Comparison of ENCODE assay signal across 2 cellular contexts in the genomic region with DNA sequence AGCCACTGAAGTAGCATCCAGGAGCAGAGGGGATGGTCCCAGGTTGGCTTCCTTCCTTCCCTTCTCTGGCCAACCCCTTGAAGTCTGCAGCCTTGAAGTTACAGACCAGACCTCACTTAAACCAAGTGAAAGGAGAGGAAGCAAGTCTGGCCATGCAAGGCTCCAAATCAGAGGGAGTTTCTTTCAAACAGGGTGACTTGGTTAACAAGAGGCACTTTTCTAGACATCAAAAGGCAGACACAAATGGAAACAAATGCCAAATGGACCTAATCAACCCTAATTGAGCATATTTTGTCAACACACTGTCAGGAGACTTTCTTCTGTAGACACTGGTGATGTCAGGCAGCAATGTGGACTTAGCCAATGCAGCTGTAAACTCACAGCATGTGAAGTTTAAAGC.
TF ChIP-seq lines count a peak whose summit lies in the region.

No MANE protein-coding gene starts in this region.

TF ChIP-seq in SK-N-SH, 30 proteins besides CTCF, POLR2A, EP300 and RAD21 (continued from another document):
- TF ChIP-seq, protein P1, sequence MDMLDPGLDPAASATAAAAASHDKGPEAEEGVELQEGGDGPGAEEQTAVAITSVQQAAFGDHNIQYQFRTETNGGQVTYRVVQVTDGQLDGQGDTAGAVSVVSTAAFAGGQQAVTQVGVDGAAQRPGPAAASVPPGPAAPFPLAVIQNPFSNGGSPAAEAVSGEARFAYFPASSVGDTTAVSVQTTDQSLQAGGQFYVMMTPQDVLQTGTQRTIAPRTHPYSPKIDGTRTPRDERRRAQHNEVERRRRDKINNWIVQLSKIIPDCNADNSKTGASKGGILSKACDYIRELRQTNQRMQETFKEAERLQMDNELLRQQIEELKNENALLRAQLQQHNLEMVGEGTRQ (IDR thresholded peaks at IDR 0.05; ENCODE audit: borderline replicate concordance, low read depth, low read length): no peak
- TF ChIP-seq YY1 (IDR thresholded peaks at IDR 0.05; ENCODE audit: low read depth): no peak
- no peak for TF ChIP-seq GATA2 (CRISPR knock-in tag; IDR thresholded peaks at IDR 0.05)
- TF ChIP-seq, protein P2, sequence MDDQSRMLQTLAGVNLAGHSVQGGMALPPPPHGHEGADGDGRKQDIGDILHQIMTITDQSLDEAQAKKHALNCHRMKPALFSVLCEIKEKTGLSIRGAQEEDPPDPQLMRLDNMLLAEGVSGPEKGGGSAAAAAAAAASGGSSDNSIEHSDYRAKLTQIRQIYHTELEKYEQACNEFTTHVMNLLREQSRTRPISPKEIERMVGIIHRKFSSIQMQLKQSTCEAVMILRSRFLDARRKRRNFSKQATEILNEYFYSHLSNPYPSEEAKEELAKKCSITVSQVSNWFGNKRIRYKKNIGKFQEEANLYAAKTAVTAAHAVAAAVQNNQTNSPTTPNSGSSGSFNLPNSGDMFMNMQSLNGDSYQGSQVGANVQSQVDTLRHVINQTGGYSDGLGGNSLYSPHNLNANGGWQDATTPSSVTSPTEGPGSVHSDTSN (IDR thresholded peaks at IDR 0.05): no peak
- TF ChIP-seq ELF1 (IDR thresholded peaks at IDR 0.05): no peak

TF ChIP-seq in SK-N-SH treated with all-trans-retinoic acid at 6 μM for 48 hours, 23 proteins besides CTCF, POLR2A, EP300 and RAD21 (continued from another document):
- TF ChIP-seq, protein P3, sequence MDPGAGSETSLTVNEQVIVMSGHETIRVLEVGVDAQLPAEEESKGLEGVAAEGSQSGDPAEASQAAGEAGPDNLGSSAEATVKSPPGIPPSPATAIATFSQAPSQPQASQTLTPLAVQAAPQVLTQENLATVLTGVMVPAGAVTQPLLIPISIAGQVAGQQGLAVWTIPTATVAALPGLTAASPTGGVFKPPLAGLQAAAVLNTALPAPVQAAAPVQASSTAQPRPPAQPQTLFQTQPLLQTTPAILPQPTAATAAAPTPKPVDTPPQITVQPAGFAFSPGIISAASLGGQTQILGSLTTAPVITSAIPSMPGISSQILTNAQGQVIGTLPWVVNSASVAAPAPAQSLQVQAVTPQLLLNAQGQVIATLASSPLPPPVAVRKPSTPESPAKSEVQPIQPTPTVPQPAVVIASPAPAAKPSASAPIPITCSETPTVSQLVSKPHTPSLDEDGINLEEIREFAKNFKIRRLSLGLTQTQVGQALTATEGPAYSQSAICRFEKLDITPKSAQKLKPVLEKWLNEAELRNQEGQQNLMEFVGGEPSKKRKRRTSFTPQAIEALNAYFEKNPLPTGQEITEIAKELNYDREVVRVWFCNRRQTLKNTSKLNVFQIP (CRISPR knock-in tag; IDR thresholded peaks at IDR 0.05; ENCODE audit: borderline replicate concordance, low read depth): no peak
TF ChIP-seq in SK-N-SH treated with all-trans-retinoic acid at 6 μM for 48 hours: peak in this region for 0.
